ENCODE assay signal across 16 cellular contexts in the genomic region with DNA sequence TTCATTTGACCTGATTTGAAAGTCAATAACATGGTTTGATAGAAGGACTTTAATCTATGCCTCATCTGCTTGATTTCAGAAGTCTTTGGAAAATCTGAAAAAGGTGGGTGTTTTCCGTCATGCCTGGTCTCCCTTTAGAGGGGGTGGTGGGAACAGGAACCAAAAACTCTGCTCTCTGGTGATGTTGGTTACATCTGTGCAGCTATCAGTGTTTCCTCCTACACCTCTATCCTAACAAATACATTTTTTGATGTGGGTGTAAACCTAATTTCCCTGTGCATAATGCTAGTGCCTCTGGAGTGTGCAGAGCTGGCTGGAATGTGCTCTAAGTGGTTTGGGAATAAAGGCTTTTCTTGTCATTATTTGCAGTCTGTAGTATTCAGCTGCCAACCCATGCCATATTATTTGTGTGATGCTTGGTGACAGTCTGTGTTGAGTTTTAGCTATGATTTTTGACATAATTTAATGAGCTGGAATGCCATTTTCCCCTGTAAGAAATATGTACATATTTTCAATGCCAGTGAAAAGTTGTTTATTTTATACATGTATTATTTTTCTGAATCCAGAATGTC.
"Had no signal": no experiment of that assay in that cellular context is flagged by ENCODE, and none has a peak within 500 bp of the region (broad histone marks: within the 10 kb centered on the region; RNA-seq: fewer than 3 reads in every experiment).

No MANE protein-coding gene starts in this region.

- DNase-seq: effector CD8-positive, alpha-beta T cell; foreskin melanocyte; heart right ventricle; hypothalamus; kidney glomerular epithelial cell; mesendoderm; naive B cell; psoas muscle; spleen; stimulated activated CD4-positive, alpha-beta T cell treated with anti-CD3 and anti-CD28 coated beads, Interleukin-15, amount 100 ng/mL, for 24 hours; stimulated activated CD4-positive, alpha-beta T cell treated with anti-CD3 and anti-CD28 coated beads, Interleukin-1b, Interleukin-23, amount 100 ng/mL, for 48 hours; stimulated activated CD4-positive, alpha-beta T cell treated with anti-CD3 and anti-CD28 coated beads, Interleukin-4, amount 100 ng/mL, for 24 hours; testis; upper lobe of right lung had no signal

- ATAC-seq: heart right ventricle; psoas muscle; sciatic nerve; stimulated activated memory B cell treated with anti-CD40 and anti-IgM and Interleukin-4, amounts not matched to agents 10 μg/mL and 1 μg/mL and 100 μg/mL, for 72 hours; upper lobe of right lung had no signal
